ENCODE assay signal across 8 cellular contexts in the genomic region with DNA sequence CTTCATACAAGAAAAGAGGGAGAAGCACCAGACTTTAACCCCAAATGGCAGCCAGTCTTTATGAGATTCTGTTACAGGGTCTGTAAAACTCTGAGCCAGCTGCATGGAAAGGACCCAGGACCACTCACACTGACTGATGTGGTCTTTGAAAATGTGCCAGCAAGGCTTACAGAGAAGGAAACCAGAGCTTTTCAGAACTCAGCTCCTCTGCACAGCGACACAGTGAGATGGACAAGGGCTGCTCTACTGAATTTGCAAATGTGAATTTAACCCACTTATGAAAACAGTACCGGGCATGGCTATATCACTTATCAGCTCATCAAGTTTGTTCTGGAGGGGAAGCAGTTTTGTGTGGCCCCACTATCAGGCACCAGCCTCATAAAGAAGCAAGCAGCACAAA.
DNase-seq lines count a peak whose midpoint lies in the region; ATAC-seq and TF ChIP-seq lines count a peak whose summit lies in the region.

No MANE protein-coding gene starts in this region.

- H3K27ac Mint-ChIP-seq in activated B cell treated with CpG ODN at 0.5 μM for 24 hours = peak overlapping the region; percentile 67

- TF ChIP-seq POLR2A in HCT116 (IDR thresholded peaks at IDR 0.05; ENCODE audit: borderline replicate concordance, extremely low read depth, insufficient read depth, insufficient read length) = no peak
- TF ChIP-seq POLR2A in spleen (IDR thresholded peaks at IDR 0.05) = no peak

- intact Hi-C loops in HCT116 (cut with micrococcal nuclease) = no loop called here
- intact Hi-C loops in activated B cell treated with CpG ODN at 0.5 μM for 24 hours (cut with micrococcal nuclease) = loop anchor here (1.0 to 10.0 kb wide), 5 partner anchors 16 to 2000 kb away; a partner anchor contains a TSS
- intact Hi-C loops in spleen (cut with DNase I; ENCODE audit: low total_unique reads) = loop anchor here (10.0 kb wide), 1 partner anchor 130 kb away; no protein-coding TSS in a partner anchor

- CTCF ChIA-PET in HCT116 (lab: Charles Lee) (no interaction called here), activated B cell treated with CpG ODN at 0.5 μM for 24 hours (lab: Charles Lee) (no interaction called here)

- no TSS peak for BruUV-seq in HCT116 (replicated peaks; lab: Mats Ljungman, UMichigan)

- H3K36me3 Mint-ChIP-seq in activated B cell treated with CpG ODN at 0.5 μM for 24 hours (ENCODE audit: low read depth) = no peaks in the 10 kb centered on the region

- H3K27me3 Mint-ChIP-seq in activated B cell treated with CpG ODN at 0.5 μM for 24 hours = peaks cover 2% of the 10 kb centered on the region

- DNase-seq in HCT116 (ENCODE audit: low read depth, low spot score) = no peak
- no peak for DNase-seq in activated B cell treated with CpG ODN at 0.5 μM for 24 hours
- peak; percentile 59 for DNase-seq in fibroblast of villous mesenchyme (ENCODE audit: low read depth)
- no peak for DNase-seq in spleen
- no peak for DNase-seq in NCI-H748 treated with DMSO at 0.1 percent for 48 hours (lab: John Stamatoyannopoulos, UW)
- DNase-seq in H4 (ENCODE audit: low spot score) = no peak
- DNase-seq in GOT3 (lab: John Stamatoyannopoulos, UW) = no peak

- no peak overlapping the region for H3K4me3 ChIP-seq in HCT116 (replicated peaks in 1 of 2; ENCODE audit: low read depth in 1 of 2, low read length in 2 of 2)
- no peak overlapping the region for H3K4me3 ChIP-seq in fibroblast of villous mesenchyme (ENCODE audit: low read depth, low read length)
- H3K4me3 ChIP-seq in spleen = peak overlapping the region in 2 of 8 donors; percentile 14 to 48

- peak overlapping the region; percentile 2 for H2AFZ ChIP-seq in HCT116 (ENCODE audit: low read depth, low read length, poor library complexity, severe bottlenecking)

- H3K4me1 ChIP-seq in HCT116 (ENCODE audit: control insufficient read depth in 1 of 2, insufficient read depth in 2 of 2, low read length in 2 of 2) = peaks cover 0 to 32% of the 10 kb centered on the region in 2 experiments; a peak in 2 of 4 replicates
- peaks cover 0 to 38% (median 20%) of the 10 kb centered on the region in 6 donors for H3K4me1 ChIP-seq in spleen

- ATAC-seq in HCT116 (no peak), activated B cell treated with CpG ODN at 0.5 μM for 24 hours (ENCODE audit: low read depth) (peak; percentile 35), GM18867 (IDR thresholded peaks at IDR 0.05; ENCODE audit: unreplicated experiment) (no peak)

- H3K4me3 Mint-ChIP-seq in activated B cell treated with CpG ODN at 0.5 μM for 24 hours = peak overlapping the region; percentile 56

- H3K4me1 Mint-ChIP-seq in activated B cell treated with CpG ODN at 0.5 μM for 24 hours = peaks cover 44% of the 10 kb centered on the region

- no peak for TF ChIP-seq RAD21 in HCT116 (IDR thresholded peaks at IDR 0.05; ENCODE audit: low read depth)

- TF ChIP-seq CTCF in HCT116 (IDR thresholded peaks at IDR 0.05 in 2 of 3, conservative IDR thresholded peaks at IDR 0.05 in 1 of 3; ENCODE audit: borderline replicate concordance in 1 of 3, insufficient read depth in 1 of 3, low read depth in 2 of 3, low read length in 2 of 3) (no peak), activated B cell treated with CpG ODN at 0.5 μM for 24 hours (IDR thresholded peaks at IDR 0.05) (no peak), fibroblast of villous mesenchyme (IDR thresholded peaks at IDR 0.05; ENCODE audit: insufficient read depth, low read depth, low read length) (no peak), spleen (IDR thresholded peaks at IDR 0.05 in 8 of 11, conservative IDR thresholded peaks at IDR 0.05 in 3 of 11) (no peak)

- H3K79me2 ChIP-seq in HCT116 (ENCODE audit: insufficient read depth, low read length) = no peaks in the 10 kb centered on the region

- H4K20me1 ChIP-seq in HCT116 (ENCODE audit: insufficient read depth) = no peaks in the 10 kb centered on the region

- no peak overlapping the region for H3K4me2 ChIP-seq in HCT116 (ENCODE audit: low read length)

- H3K9me3 ChIP-seq in HCT116 (ENCODE audit: control insufficient read depth in 1 of 2, insufficient read depth in 1 of 2, low read depth in 1 of 2, low read length in 2 of 2) (no peaks in the 10 kb centered on the region), spleen (no peaks in the 10 kb centered on the region)

- no peaks in the 10 kb centered on the region for H3K9me2 ChIP-seq in HCT116 (ENCODE audit: insufficient read depth)

- WGBS in spleen, 5 donors = 29 to 42% (median 37%) methylated on average over 2 of the region's 2 CpGs

- no peaks in the 10 kb centered on the region for H3K9me3 Mint-ChIP-seq in activated B cell treated with CpG ODN at 0.5 μM for 24 hours

- POLR2A ChIA-PET in HCT116 (lab: Charles Lee) (interaction anchor here (1.7 kb wide), 1 partner anchor 162 kb away, joined by 6 read pairs; no protein-coding TSS in a partner anchor), activated B cell treated with CpG ODN at 0.5 μM for 24 hours (lab: Charles Lee) (interaction anchor here (0.9 to 2.2 kb wide), 4 partner anchors 16 to 160 kb away, joined by 4 to 14 read pairs (median 8); no protein-coding TSS in a partner anchor)

- H3K27me3 ChIP-seq in HCT116 (ENCODE audit: insufficient read depth, low read length) (no peaks in the 10 kb centered on the region), spleen (replicated peaks in 1 of 7) (no peaks in the 10 kb centered on the region)

- H3K9ac ChIP-seq in HCT116 (ENCODE audit: low read length) = no peak overlapping the region

- H3K27ac ChIP-seq in HCT116 (ENCODE audit: low read depth, low read length) (no peak overlapping the region), spleen (peak overlapping the region; percentile 61 to 80 (median 75))

- H3K36me3 ChIP-seq in HCT116 (ENCODE audit: control insufficient read depth in 1 of 2, insufficient read depth in 2 of 2, low read length in 2 of 2) = no peaks in the 10 kb centered on the region
- no peaks in the 10 kb centered on the region for H3K36me3 ChIP-seq in spleen

- RAD21 ChIA-PET in HCT116 (lab: Charles Lee; ENCODE audit: low non-redundant PET in 1 of 2, low total read pairs in 2 of 2, uncharacterized antibody in 2 of 2, unreplicated experiment in 2 of 2) = no interaction called here

TF ChIP-seq in HCT116, 20 proteins besides CTCF, POLR2A, EP300 and RAD21:
- no peak for TF ChIP-seq EZH2phosphoT487 (IDR thresholded peaks at IDR 0.05; ENCODE audit: borderline replicate concordance)
- TF ChIP-seq ZNF274 (IDR thresholded peaks at IDR 0.05; ENCODE audit: low read depth, low read length) = no peak
- no peak for TF ChIP-seq FOSL1 (IDR thresholded peaks at IDR 0.05; ENCODE audit: low read depth)
- TF ChIP-seq, protein P1, sequence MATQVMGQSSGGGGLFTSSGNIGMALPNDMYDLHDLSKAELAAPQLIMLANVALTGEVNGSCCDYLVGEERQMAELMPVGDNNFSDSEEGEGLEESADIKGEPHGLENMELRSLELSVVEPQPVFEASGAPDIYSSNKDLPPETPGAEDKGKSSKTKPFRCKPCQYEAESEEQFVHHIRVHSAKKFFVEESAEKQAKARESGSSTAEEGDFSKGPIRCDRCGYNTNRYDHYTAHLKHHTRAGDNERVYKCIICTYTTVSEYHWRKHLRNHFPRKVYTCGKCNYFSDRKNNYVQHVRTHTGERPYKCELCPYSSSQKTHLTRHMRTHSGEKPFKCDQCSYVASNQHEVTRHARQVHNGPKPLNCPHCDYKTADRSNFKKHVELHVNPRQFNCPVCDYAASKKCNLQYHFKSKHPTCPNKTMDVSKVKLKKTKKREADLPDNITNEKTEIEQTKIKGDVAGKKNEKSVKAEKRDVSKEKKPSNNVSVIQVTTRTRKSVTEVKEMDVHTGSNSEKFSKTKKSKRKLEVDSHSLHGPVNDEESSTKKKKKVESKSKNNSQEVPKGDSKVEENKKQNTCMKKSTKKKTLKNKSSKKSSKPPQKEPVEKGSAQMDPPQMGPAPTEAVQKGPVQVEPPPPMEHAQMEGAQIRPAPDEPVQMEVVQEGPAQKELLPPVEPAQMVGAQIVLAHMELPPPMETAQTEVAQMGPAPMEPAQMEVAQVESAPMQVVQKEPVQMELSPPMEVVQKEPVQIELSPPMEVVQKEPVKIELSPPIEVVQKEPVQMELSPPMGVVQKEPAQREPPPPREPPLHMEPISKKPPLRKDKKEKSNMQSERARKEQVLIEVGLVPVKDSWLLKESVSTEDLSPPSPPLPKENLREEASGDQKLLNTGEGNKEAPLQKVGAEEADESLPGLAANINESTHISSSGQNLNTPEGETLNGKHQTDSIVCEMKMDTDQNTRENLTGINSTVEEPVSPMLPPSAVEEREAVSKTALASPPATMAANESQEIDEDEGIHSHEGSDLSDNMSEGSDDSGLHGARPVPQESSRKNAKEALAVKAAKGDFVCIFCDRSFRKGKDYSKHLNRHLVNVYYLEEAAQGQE (IDR thresholded peaks at IDR 0.05; ENCODE audit: low read depth) = no peak
- no peak for TF ChIP-seq ELF1 (IDR thresholded peaks at IDR 0.05; ENCODE audit: borderline replicate concordance, low read depth)
- no peak for TF ChIP-seq CEBPB (IDR thresholded peaks at IDR 0.05; ENCODE audit: low read depth)
- no peak for TF ChIP-seq JUND (IDR thresholded peaks at IDR 0.05)
- TF ChIP-seq, protein P2, sequence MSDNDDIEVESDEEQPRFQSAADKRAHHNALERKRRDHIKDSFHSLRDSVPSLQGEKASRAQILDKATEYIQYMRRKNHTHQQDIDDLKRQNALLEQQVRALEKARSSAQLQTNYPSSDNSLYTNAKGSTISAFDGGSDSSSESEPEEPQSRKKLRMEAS (IDR thresholded peaks at IDR 0.05) = no peak
- no peak for TF ChIP-seq TCF7L2 (IDR thresholded peaks at IDR 0.05; ENCODE audit: borderline replicate concordance, extremely low read depth, insufficient read depth, insufficient read length)
- no peak for TF ChIP-seq YY1 (IDR thresholded peaks at IDR 0.05; ENCODE audit: extremely low read depth, insufficient replicate concordance, low read depth, low read length)
- TF ChIP-seq EZH2 (IDR thresholded peaks at IDR 0.05) = no peak
- TF ChIP-seq SIN3A (IDR thresholded peaks at IDR 0.05; ENCODE audit: low read depth) = no peak
